In genomic region chr13:76286178-76286577, GRCh38 we compare ENCODE assay signal across 15 cellular contexts.
DNase-seq lines count a peak whose midpoint lies in the region; ATAC-seq and TF ChIP-seq lines count a peak whose summit lies in the region.
"Had no signal": no experiment of that assay in that cellular context is flagged by ENCODE, and none has a peak within 500 bp of the region (broad histone marks: within the 10 kb centered on the region; RNA-seq: fewer than 3 reads in every experiment).

No MANE protein-coding gene starts in this region.

- ATAC-seq in left cardiac atrium (peak; percentile 12 to 71), lung (ENCODE audit: insufficient read depth, low FRiP score) (peak; percentile 63), psoas muscle (no peak)
- ATAC-seq: stimulated activated memory B cell treated with anti-CD40 and anti-IgM and Interleukin-4, amounts not matched to agents 10 μg/mL and 1 μg/mL and 100 μg/mL, for 72 hours had no signal

- H3K9me3 ChIP-seq in lung (ENCODE audit: control insufficient read depth in 2 of 2, insufficient read depth in 1 of 2, low read length in 1 of 2) (peaks cover 0 to 2% of the 10 kb centered on the region in 2 donors), psoas muscle (no peaks in the 10 kb centered on the region), spleen (peaks cover 0 to 7% (median 0%) of the 10 kb centered on the region in 8 donors)

- TF ChIP-seq CTCF in coronary artery (IDR thresholded peaks at IDR 0.05) = no peak
- TF ChIP-seq CTCF in lung (IDR thresholded peaks at IDR 0.05; ENCODE audit: control extremely low read depth, extremely low read depth) = no peak
- no peak for TF ChIP-seq CTCF in psoas muscle (IDR thresholded peaks at IDR 0.05)
- no peak for TF ChIP-seq CTCF in spleen (IDR thresholded peaks at IDR 0.05 in 8 of 11, conservative IDR thresholded peaks at IDR 0.05 in 3 of 11)

- TF ChIP-seq POLR2A in spleen (IDR thresholded peaks at IDR 0.05) = no peak

- H3K27me3 ChIP-seq in lung (ENCODE audit: control insufficient read depth, insufficient read depth) (no peaks in the 10 kb centered on the region), psoas muscle (ENCODE audit: insufficient read depth in 3 of 3, low read length in 2 of 3) (no peaks in the 10 kb centered on the region), spleen (replicated peaks in 1 of 7) (no peaks in the 10 kb centered on the region)

- DNase-seq in left cardiac atrium = no peak
- DNase-seq in cardiac septum (ENCODE audit: low spot score) = no peak
- DNase-seq in coronary artery (ENCODE audit: low spot score) = no peak
- DNase-seq in lung (ENCODE audit: low spot score) = no peak
- DNase-seq in DMS 273 treated with DMSO at 0.1 percent for 48 hours (lab: John Stamatoyannopoulos, UW) = no peak
- no peak for DNase-seq in psoas muscle
- DNase-seq in cerebellar nuclear complex (lab: John Stamatoyannopoulos, UW) = no peak
- DNase-seq in spleen = no peak
- DNase-seq: activated CD4-positive, alpha-beta T cell treated with anti-CD3 and anti-CD28 coated beads, Interleukin-2, amount 10 ng/mL, durations not matched to agents 24 days and 14 days; activated CD8-positive, alpha-beta memory T cell treated with anti-CD3 and anti-CD28 coated beads, Interleukin-2, amount 50 U/mL, for 48 hours; effector memory CD4-positive, alpha-beta T cell; NCI-H1436; NCI-H226; NK-92 treated with Interleukin-12 subunit alpha and Interleukin-12 subunit beta, amount 100 ng/mL, for 24 hours had no signal

- intact Hi-C loops in left cardiac atrium (cut with DNase I) = no loop called here
- intact Hi-C loops in cardiac septum (cut with DNase I) = no loop called here
- intact Hi-C loops in psoas muscle (cut with DNase I) = no loop called here
- intact Hi-C loops in spleen (cut with DNase I; ENCODE audit: low total_unique reads) = no loop called here

- WGBS in lung, 2 donors = 57 to 78% methylated on average over 4 of the region's 4 CpGs
- WGBS in psoas muscle, 3 donors = 59 to 73% (median 65%) methylated on average over 4 of the region's 4 CpGs
- WGBS in spleen, 5 donors = 71 to 85% (median 82%) methylated on average over 4 of the region's 4 CpGs

- H3K4me1 ChIP-seq in lung (ENCODE audit: control insufficient read depth in 2 of 2, insufficient read depth in 2 of 2, low read length in 2 of 2) (no peaks in the 10 kb centered on the region), psoas muscle (no peaks in the 10 kb centered on the region), spleen (no peaks in the 10 kb centered on the region)

- peak overlapping the region; percentile 2 to 49 for H3K27ac ChIP-seq in coronary artery
- H3K27ac ChIP-seq in lung (ENCODE audit: low read depth in 1 of 2, low read length in 1 of 2) = no peak overlapping the region
- no peak overlapping the region for H3K27ac ChIP-seq in psoas muscle
- H3K27ac ChIP-seq in spleen = no peak overlapping the region

- H3K36me3 ChIP-seq in lung (ENCODE audit: control insufficient read depth in 2 of 2, insufficient read depth in 2 of 2, low read length in 2 of 2) = no peaks in the 10 kb centered on the region
- H3K36me3 ChIP-seq in psoas muscle (ENCODE audit: insufficient read depth in 1 of 2, low read depth in 1 of 2) = no peaks in the 10 kb centered on the region
- H3K36me3 ChIP-seq in spleen = no peaks in the 10 kb centered on the region

- H3K4me3 ChIP-seq in coronary artery (no peak overlapping the region), lung (no peak overlapping the region), psoas muscle (no peak overlapping the region), spleen (no peak overlapping the region)

Comparison
In these comparisons a context has a peak if more than half of its experiments do, and no peak if none do; other contexts are left out.
1. ATAC-seq: peak in left cardiac atrium (2 of 2) and lung (single experiment); none in psoas muscle (0 of 4).
2. H3K27ac ChIP-seq: peak in coronary artery (2 of 2); none in lung (0 of 2), psoas muscle (single experiment) and spleen (0 of 8).